9 cellular contexts compared by ENCODE assay signal in genomic region chr4:77073106-77073858, GRCh38. TPM values are rescaled to one million over a fixed set of nuclear protein-coding genes. Genes with fewer than 3 reads are reported as not detected.
DNase-seq lines count a peak whose midpoint lies in the region; ATAC-seq and TF ChIP-seq lines count a peak whose summit lies in the region.
"Had no signal": no experiment of that assay in that cellular context is flagged by ENCODE, and none has a peak within 500 bp of the region (broad histone marks: within the 10 kb centered on the region; RNA-seq: fewer than 3 reads in every experiment).

No MANE protein-coding gene starts in this region.

- H3K4me3 ChIP-seq in right atrium auricular region (peak overlapping the region; percentile 98 to 99), liver (ENCODE audit: low read depth in 1 of 3, low read length in 3 of 3) (peak overlapping the region in 2 of 3 donors; percentile 1 to 20), aorta (ENCODE audit: low read length in 2 of 2) (peak overlapping the region; percentile 36 to 92)

- no peak for DNase-seq in right atrium auricular region (ENCODE audit: low spot score)
- no peak for DNase-seq in cardiac septum (ENCODE audit: low spot score)
- peak; percentile 43 for DNase-seq in astrocyte of the hippocampus (ENCODE audit: low read depth, low spot score)
- DNase-seq in aorta: no peak
- DNase-seq in COLO668 (lab: John Stamatoyannopoulos, UW; ENCODE audit: unreplicated experiment): no peak

- 25% methylated on average over 3 of the region's 3 CpGs for whole genome bisulfite sequencing in liver
- WGBS in aorta, 2 donors: 1 to 2% methylated on average over 3 of the region's 3 CpGs

- H3K27me3 ChIP-seq in right atrium auricular region (no peaks in the 10 kb centered on the region), liver (ENCODE audit: control insufficient read depth in 4 of 4, insufficient read depth in 4 of 4, low read length in 3 of 4) (no peaks in the 10 kb centered on the region), aorta (ENCODE audit: control insufficient read depth in 1 of 2, insufficient read depth in 2 of 2, low read length in 1 of 2) (no peaks in the 10 kb centered on the region)

- ATAC-seq in aorta (ENCODE audit: low FRiP score): no peak
- ATAC-seq in HG03196 (IDR thresholded peaks at IDR 0.05; ENCODE audit: unreplicated experiment): no peak
- ATAC-seq in GM21360 (IDR thresholded peaks at IDR 0.05; ENCODE audit: unreplicated experiment): no peak
- ATAC-seq: activated T-cell treated with anti-CD3 and anti-CD28 coated beads, Interleukin-2, amount 50 U/mL, for 72 hours had no signal

- no peak for TF ChIP-seq RAD21 in liver (IDR thresholded peaks at IDR 0.05)

- H3K9ac ChIP-seq in liver (ENCODE audit: low read depth in 1 of 2, low read length in 2 of 2): peak overlapping the region in 1 of 2 donors; percentile 85

- TF ChIP-seq CTCF in right atrium auricular region (IDR thresholded peaks at IDR 0.05) (no peak), liver (IDR thresholded peaks at IDR 0.05; ENCODE audit: low read depth, low read length, missing input control) (no peak)

- intact Hi-C loops in cardiac septum (cut with DNase I): no loop called here
- intact Hi-C loops in aorta (cut with DNase I): no loop called here

- no peaks in the 10 kb centered on the region for H3K36me3 ChIP-seq in right atrium auricular region
- H3K36me3 ChIP-seq in liver (ENCODE audit: control insufficient read depth in 4 of 4, insufficient read depth in 3 of 4, low read depth in 1 of 4, low read length in 3 of 4): no peaks in the 10 kb centered on the region
- no peaks in the 10 kb centered on the region for H3K36me3 ChIP-seq in aorta (ENCODE audit: control insufficient read depth in 1 of 2, insufficient read depth in 2 of 2, low read length in 1 of 2)

- peak overlapping the region; percentile 100 for H3K27ac ChIP-seq in right atrium auricular region
- peak overlapping the region; percentile 58 to 73 for H3K27ac ChIP-seq in liver (ENCODE audit: low read depth in 1 of 2, low read length in 2 of 2)
- H3K27ac ChIP-seq in aorta (ENCODE audit: low read depth in 1 of 2, low read length in 2 of 2): no peak overlapping the region

- H3K4me1 ChIP-seq in right atrium auricular region (peaks cover 0 to 58% of the 10 kb centered on the region in 2 donors), liver (ENCODE audit: control insufficient read depth in 4 of 4, insufficient read depth in 4 of 4, low read length in 3 of 4) (peaks cover 6 to 31% (median 25%) of the 10 kb centered on the region in 4 donors), aorta (ENCODE audit: control insufficient read depth in 1 of 2, insufficient read depth in 2 of 2, low read length in 2 of 2) (peaks cover 0 to 4% of the 10 kb centered on the region in 2 donors)

- no peaks in the 10 kb centered on the region for H3K9me3 ChIP-seq in right atrium auricular region
- no peaks in the 10 kb centered on the region for H3K9me3 ChIP-seq in liver (ENCODE audit: control insufficient read depth in 4 of 4, low read length in 3 of 4)
- H3K9me3 ChIP-seq in aorta (ENCODE audit: control insufficient read depth, low read length): no peaks in the 10 kb centered on the region

TF ChIP-seq in liver, 16 proteins besides CTCF, POLR2A, EP300 and RAD21:
- TF ChIP-seq, protein P1, sequence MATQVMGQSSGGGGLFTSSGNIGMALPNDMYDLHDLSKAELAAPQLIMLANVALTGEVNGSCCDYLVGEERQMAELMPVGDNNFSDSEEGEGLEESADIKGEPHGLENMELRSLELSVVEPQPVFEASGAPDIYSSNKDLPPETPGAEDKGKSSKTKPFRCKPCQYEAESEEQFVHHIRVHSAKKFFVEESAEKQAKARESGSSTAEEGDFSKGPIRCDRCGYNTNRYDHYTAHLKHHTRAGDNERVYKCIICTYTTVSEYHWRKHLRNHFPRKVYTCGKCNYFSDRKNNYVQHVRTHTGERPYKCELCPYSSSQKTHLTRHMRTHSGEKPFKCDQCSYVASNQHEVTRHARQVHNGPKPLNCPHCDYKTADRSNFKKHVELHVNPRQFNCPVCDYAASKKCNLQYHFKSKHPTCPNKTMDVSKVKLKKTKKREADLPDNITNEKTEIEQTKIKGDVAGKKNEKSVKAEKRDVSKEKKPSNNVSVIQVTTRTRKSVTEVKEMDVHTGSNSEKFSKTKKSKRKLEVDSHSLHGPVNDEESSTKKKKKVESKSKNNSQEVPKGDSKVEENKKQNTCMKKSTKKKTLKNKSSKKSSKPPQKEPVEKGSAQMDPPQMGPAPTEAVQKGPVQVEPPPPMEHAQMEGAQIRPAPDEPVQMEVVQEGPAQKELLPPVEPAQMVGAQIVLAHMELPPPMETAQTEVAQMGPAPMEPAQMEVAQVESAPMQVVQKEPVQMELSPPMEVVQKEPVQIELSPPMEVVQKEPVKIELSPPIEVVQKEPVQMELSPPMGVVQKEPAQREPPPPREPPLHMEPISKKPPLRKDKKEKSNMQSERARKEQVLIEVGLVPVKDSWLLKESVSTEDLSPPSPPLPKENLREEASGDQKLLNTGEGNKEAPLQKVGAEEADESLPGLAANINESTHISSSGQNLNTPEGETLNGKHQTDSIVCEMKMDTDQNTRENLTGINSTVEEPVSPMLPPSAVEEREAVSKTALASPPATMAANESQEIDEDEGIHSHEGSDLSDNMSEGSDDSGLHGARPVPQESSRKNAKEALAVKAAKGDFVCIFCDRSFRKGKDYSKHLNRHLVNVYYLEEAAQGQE (IDR thresholded peaks at IDR 0.05): no peak
- TF ChIP-seq TAF1 (conservative IDR thresholded peaks at IDR 0.05) (no peak), ATF3 (IDR thresholded peaks at IDR 0.05) (no peak), HNF4A (conservative IDR thresholded peaks at IDR 0.05) (no peak), FOXA1 (IDR thresholded peaks at IDR 0.05) (no peak)
TF ChIP-seq in liver: peak in this region for 0.

RNA-seq across cellular contexts. Expression of gene CCNI, which starts 2.5 kb away (rescaled TPM):
- total RNA-seq in right atrium auricular region (100 to 1,000 TPM; 251 to 338 TPM), cardiac septum (338 TPM), liver (10 to 100 TPM; 36.2 to 82.1 TPM), aorta (100 to 1,000 TPM; 384 to 436 TPM)
- polyA plus RNA-seq in liver (10 to 100 TPM; 42.5 to 87.5 TPM), aorta (100 to 1,000 TPM; 297 to 633 TPM)

Comparison
In these comparisons a context has a peak if more than half of its experiments do, and no peak if none do; other contexts are left out.
1. H3K27ac ChIP-seq: peak in right atrium auricular region (2 of 2) and liver (2 of 2); none in aorta (0 of 2).
2. H3K4me3 ChIP-seq: peak in every context shown above with its lines; median percentile 98 in right atrium auricular region; 64 in aorta; 10 in liver.